In genomic region chr19:8426283-8426682, GRCh38 we compare ENCODE assay signal across 26 cellular contexts.
"Had no signal": no experiment of that assay in that cellular context is flagged by ENCODE, and none has a peak within 500 bp of the region (broad histone marks: within the 10 kb centered on the region; RNA-seq: fewer than 3 reads in every experiment).

No MANE protein-coding gene starts in this region.

- H3K9ac ChIP-seq: neural progenitor cell had no signal

- H3K4me2 ChIP-seq: neural progenitor cell had no signal

- FAIRE-seq: colon, keratinocyte had no signal

- ATAC-seq: esophagus mucosa; gastrocnemius medialis; left ventricle myocardium superior; lower lobe of right lung; natural killer cell; psoas muscle; right cardiac atrium; stimulated activated memory B cell treated with anti-CD40 and anti-IgM and Interleukin-4, amounts not matched to agents 10 μg/mL and 1 μg/mL and 100 μg/mL, for 72 hours; stimulated activated naive CD8-positive, alpha-beta T cell treated with anti-CD3 and anti-CD28 coated beads, Interleukin-15, Interleukin-2, amounts not matched to agents 100 U/mL and 50 U/mL, for 24 hours had no signal

- DNase-seq: effector CD8-positive, alpha-beta T cell; endodermal cell; foreskin fibroblast; gastrocnemius medialis; head of caudate nucleus; left ventricle myocardium superior; lower lobe of right lung; natural killer cell; ovary; psoas muscle; sigmoid colon; stimulated activated CD4-positive, alpha-beta T cell treated with anti-CD3 and anti-CD28 coated beads, Interleukin-2, amount 100 ng/mL, for 24 hours; stimulated activated CD4-positive, alpha-beta T cell treated with anti-CD3 and anti-CD28 coated beads, Interleukin-4, amount 100 ng/mL, for 24 hours; stimulated activated naive CD8-positive, alpha-beta T cell treated with anti-CD3 and anti-CD28 coated beads, Interleukin-15, Interleukin-2, amounts not matched to agents 100 U/mL and 50 U/mL, for 24 hours; substantia nigra; testis; tibial artery; upper lobe of left lung; uterus had no signal

- H3K4me3 ChIP-seq: gastrocnemius medialis, lower lobe of right lung, neural progenitor cell, ovary, psoas muscle, sigmoid colon, testis, tibial artery, upper lobe of left lung, uterus had no signal

- H3K9me3 ChIP-seq: gastrocnemius medialis, lower lobe of right lung, ovary, psoas muscle, sigmoid colon, testis, tibial artery, upper lobe of left lung, uterus had no signal

- H3K36me3 ChIP-seq: neural progenitor cell, ovary, uterus had no signal

- H3K27ac ChIP-seq: epithelial cell of prostate, gastrocnemius medialis, lower lobe of right lung, neural progenitor cell, ovary, psoas muscle, testis, tibial artery, upper lobe of left lung, uterus had no signal

- H3K4me1 ChIP-seq: neural progenitor cell had no signal

- H2AFZ ChIP-seq: neural progenitor cell had no signal

- H3K27me3 ChIP-seq: gastrocnemius medialis, neural progenitor cell, ovary, sigmoid colon, testis, tibial artery, upper lobe of left lung, uterus had no signal
